ENCODE assay signal across 15 cellular contexts in genomic region chr22:37154925-37155712, GRCh38. TPM values are rescaled to one million over a fixed set of nuclear protein-coding genes. Genes with fewer than 3 reads are reported as not detected.
DNase-seq lines count a peak whose midpoint lies in the region; FAIRE-seq and TF ChIP-seq lines count a peak whose summit lies in the region.
"Had no signal": no experiment of that assay in that cellular context is flagged by ENCODE, and none has a peak within 500 bp of the region (broad histone marks: within the 10 kb centered on the region; RNA-seq: fewer than 3 reads in every experiment).

No MANE protein-coding gene starts in this region.

- DNase-seq in A172 (ENCODE audit: low spot score) (peak; percentile 4), GM06990 (ENCODE audit: extremely low read depth, insufficient read length) (peak; percentile 55), endothelial cell of umbilical vein (ENCODE audit: low read depth, low spot score) (no peak), GM19238 (ENCODE audit: insufficient read length, low spot score) (no peak), NCI-H1092 (lab: John Stamatoyannopoulos, UW) (no peak), NCI-H1417 treated with DMSO at 0.1 percent for 48 hours (lab: John Stamatoyannopoulos, UW) (no peak), LoVo (ENCODE audit: low spot score) (no peak)
- DNase-seq: heart right ventricle, lower lobe of right lung, NCI-H1930, NCI-H82 had no signal

- no peaks in the 10 kb centered on the region for H3K36me3 ChIP-seq in GM06990 (ENCODE audit: control insufficient read depth, insufficient read depth, low read length)
- H3K36me3 ChIP-seq in OCI-LY3 (replicated peaks; ENCODE audit: low read depth, low read length), result no peaks in the 10 kb centered on the region
- H3K36me3 ChIP-seq in endothelial cell of umbilical vein (ENCODE audit: control insufficient read depth in 2 of 2, extremely low read depth in 1 of 2, insufficient read depth in 2 of 2, low read length in 2 of 2), result no peaks in the 10 kb centered on the region
- H3K36me3 ChIP-seq: heart right ventricle, lower lobe of right lung had no signal

- TF ChIP-seq CTCF in GM06990 (IDR thresholded peaks at IDR 0.05; ENCODE audit: insufficient read depth, low read length, poor library complexity, severe bottlenecking) (no peak), OCI-LY3 (IDR thresholded peaks at IDR 0.05; ENCODE audit: low read depth, low read length) (no peak), endothelial cell of umbilical vein (IDR thresholded peaks at IDR 0.05; ENCODE audit: extremely low read depth in 1 of 2, insufficient read depth in 1 of 2, low read depth in 1 of 2, low read length in 2 of 2) (no peak)

- TF ChIP-seq POLR2A in endothelial cell of umbilical vein (IDR thresholded peaks at IDR 0.05; ENCODE audit: low read depth, low read length), result no peak

- H3K4me1 ChIP-seq in OCI-LY3 (ENCODE audit: low read length) (peaks cover 34% of the 10 kb centered on the region), endothelial cell of umbilical vein (ENCODE audit: control insufficient read depth, extremely low read depth, insufficient read depth, low read length) (no peaks in the 10 kb centered on the region)
- H3K4me1 ChIP-seq: lower lobe of right lung had no signal

- dilution Hi-C loops in endothelial cell of umbilical vein (cut with MboI; ENCODE audit: extremely low pct_ligation_motif_present, low sequenced_read_pairs), result no loop called here

- H3K79me2 ChIP-seq in OCI-LY3 (ENCODE audit: low read length) (no peaks in the 10 kb centered on the region), endothelial cell of umbilical vein (ENCODE audit: control insufficient read depth, insufficient read depth, low read length) (no peaks in the 10 kb centered on the region)

- no peak overlapping the region for H2AFZ ChIP-seq in OCI-LY3 (ENCODE audit: low read depth, low read length)
- H2AFZ ChIP-seq in endothelial cell of umbilical vein (ENCODE audit: low read depth, low read length), result no peak overlapping the region

- BruUV-seq in endothelial cell of umbilical vein (replicated peaks; lab: Mats Ljungman, UMichigan), result no TSS peak

- peak overlapping the region; percentile 2; the same call in 1 of the 2 replicates for H3K4me2 ChIP-seq in OCI-LY3 (ENCODE audit: low read length)
- H3K4me2 ChIP-seq in endothelial cell of umbilical vein (ENCODE audit: insufficient read depth, low read length), result no peak overlapping the region

- CTCF ChIA-PET in endothelial cell of umbilical vein (lab: Charles Lee), result no interaction called here

- H3K27me3 ChIP-seq in GM06990 (replicated peaks; ENCODE audit: control insufficient read depth, insufficient read depth, low read length), result no peaks in the 10 kb centered on the region
- H3K27me3 ChIP-seq in OCI-LY3 (ENCODE audit: low read depth, low read length), result peaks cover 58% of the 10 kb centered on the region
- peaks cover 0 to 5% of the 10 kb centered on the region in 2 experiments for H3K27me3 ChIP-seq in endothelial cell of umbilical vein (ENCODE audit: control insufficient read depth in 2 of 2, insufficient read depth in 2 of 2, low read length in 2 of 2)

- H3K9me3 ChIP-seq in OCI-LY3 (ENCODE audit: insufficient read depth, low read length) (peaks cover 5% of the 10 kb centered on the region; the same call in 1 of the 2 replicates), endothelial cell of umbilical vein (replicated peaks; ENCODE audit: control insufficient read depth, insufficient read depth, low read length) (no peaks in the 10 kb centered on the region)
- H3K9me3 ChIP-seq: lower lobe of right lung had no signal

- POLR2A ChIA-PET in endothelial cell of umbilical vein (lab: Charles Lee), result no interaction called here

- H3K27ac ChIP-seq in OCI-LY3 (ENCODE audit: low read length) (no peak overlapping the region), endothelial cell of umbilical vein (ENCODE audit: insufficient read depth, low read depth, low read length) (no peak overlapping the region)
- H3K27ac ChIP-seq: heart right ventricle, lower lobe of right lung had no signal

- H3K9me1 ChIP-seq in endothelial cell of umbilical vein (replicated peaks; ENCODE audit: control insufficient read depth, extremely low read depth, insufficient read depth, low read length), result no peaks in the 10 kb centered on the region

- H3K9ac ChIP-seq in OCI-LY3 (ENCODE audit: low read length), result no peak overlapping the region
- H3K9ac ChIP-seq in endothelial cell of umbilical vein (replicated peaks; ENCODE audit: extremely low read depth, insufficient read depth, low read length), result no peak overlapping the region

- FAIRE-seq in endothelial cell of umbilical vein (lab: Jason Lieb, UNC), result peak; percentile 44
- FAIRE-seq: H54 had no signal

- no peak overlapping the region for H3K4me3 ChIP-seq in GM06990 (replicated peaks; ENCODE audit: low read depth, low read length)
- no peak overlapping the region for H3K4me3 ChIP-seq in OCI-LY3 (ENCODE audit: low read length)
- H3K4me3 ChIP-seq in endothelial cell of umbilical vein (replicated peaks in 1 of 3; ENCODE audit: insufficient read depth in 1 of 3, low read depth in 1 of 3, low read length in 3 of 3), result no peak overlapping the region
- H3K4me3 ChIP-seq: heart right ventricle, lower lobe of right lung had no signal

- H4K20me1 ChIP-seq in OCI-LY3 (ENCODE audit: insufficient read depth, low read length), result no peaks in the 10 kb centered on the region
- no peaks in the 10 kb centered on the region for H4K20me1 ChIP-seq in endothelial cell of umbilical vein (replicated peaks; ENCODE audit: control insufficient read depth, extremely low read depth, insufficient read depth, low read length)

- intact Hi-C loops in endothelial cell of umbilical vein (cut with micrococcal nuclease), result no loop called here

TF ChIP-seq in endothelial cell of umbilical vein, 7 proteins besides CTCF, POLR2A, EP300 and RAD21:
- TF ChIP-seq POLR2AphosphoS5 (IDR thresholded peaks at IDR 0.05; ENCODE audit: insufficient read depth, low read depth, low read length) (no peak), FOS (IDR thresholded peaks at IDR 0.05; ENCODE audit: borderline replicate concordance, insufficient read depth, low read length) (no peak), GATA2 (IDR thresholded peaks at IDR 0.05; ENCODE audit: insufficient read depth, insufficient read length, low read depth, low read length) (no peak), MYC (IDR thresholded peaks at IDR 0.05; ENCODE audit: low read depth, low read length) (no peak), JUN (IDR thresholded peaks at IDR 0.05; ENCODE audit: borderline replicate concordance, insufficient read depth, insufficient read length, low read depth) (no peak), EZH2 (IDR thresholded peaks at IDR 0.05; ENCODE audit: borderline replicate concordance, low read depth, low read length, severe bottlenecking) (no peak)

RNA-seq across cellular contexts. Expression of gene IL2RB, which starts 5.4 kb away (rescaled TPM):
- 0.02 TPM in 1 of 2 replicates, not detected in the other for total RNA-seq in A172 (2014; rRNA removed; shearing (Covaris generic))
- total RNA-seq in endothelial cell of umbilical vein, result not detected in 2 replicates
- polyA plus RNA-seq in endothelial cell of umbilical vein, result 0.01 and 0.10 TPM in 2 replicates
- polyA plus RNA-seq in endothelial cell of umbilical vein (2011; cell fraction: cytosol; rRNA removed), result not detected in 2 replicates
- polyA plus RNA-seq in endothelial cell of umbilical vein (2011; cell fraction: nucleus; rRNA removed), result not detected in 2 replicates
- polyA plus RNA-seq in endothelial cell of umbilical vein (2012), result not detected in 2 replicates
- not detected in 2 replicates for polyA minus RNA-seq in endothelial cell of umbilical vein
- not detected for polyA minus RNA-seq in endothelial cell of umbilical vein (2011; cell fraction: cytosol; rRNA and poly(A)+ RNA removed)
- polyA minus RNA-seq in endothelial cell of umbilical vein (2011; cell fraction: nucleus; rRNA and poly(A)+ RNA removed), result not detected in 2 replicates

RNA-seq across cellular contexts. Expression of gene C1QTNF6, which starts 32.9 kb away (rescaled TPM):
- total RNA-seq in A172 (2014; rRNA removed; shearing (Covaris generic)), result 2.1 and 7.7 TPM in 2 replicates
- total RNA-seq in endothelial cell of umbilical vein, result 27.6 and 31.5 TPM in 2 replicates
- polyA plus RNA-seq in endothelial cell of umbilical vein, result 20.2 and 23.6 TPM in 2 replicates
- 13.0 and 13.9 TPM in 2 replicates for polyA plus RNA-seq in endothelial cell of umbilical vein (2011; cell fraction: cytosol; rRNA removed)
- 21.5 and 22.1 TPM in 2 replicates for polyA plus RNA-seq in endothelial cell of umbilical vein (2011; cell fraction: nucleus; rRNA removed)
- polyA plus RNA-seq in endothelial cell of umbilical vein (2012), result 10.6 and 12.3 TPM in 2 replicates
- 9.3 and 12.7 TPM in 2 replicates for polyA minus RNA-seq in endothelial cell of umbilical vein
- 24.2 TPM for polyA minus RNA-seq in endothelial cell of umbilical vein (2011; cell fraction: cytosol; rRNA and poly(A)+ RNA removed)
- polyA minus RNA-seq in endothelial cell of umbilical vein (2011; cell fraction: nucleus; rRNA and poly(A)+ RNA removed), result 7.0 and 7.6 TPM in 2 replicates

RNA-seq across cellular contexts. Expression of gene TMPRSS6, which starts 45.6 kb away (rescaled TPM):
- not detected in 2 replicates for total RNA-seq in A172 (2014; rRNA removed; shearing (Covaris generic))
- not detected in 2 replicates for total RNA-seq in endothelial cell of umbilical vein
- polyA plus RNA-seq in endothelial cell of umbilical vein, result not detected in 2 replicates
- not detected in 2 replicates for polyA plus RNA-seq in endothelial cell of umbilical vein (2011; cell fraction: cytosol; rRNA removed)
- polyA plus RNA-seq in endothelial cell of umbilical vein (2011; cell fraction: nucleus; rRNA removed), result not detected in 2 replicates
- polyA plus RNA-seq in endothelial cell of umbilical vein (2012), result 0.05 and 0.13 TPM in 2 replicates
- polyA minus RNA-seq in endothelial cell of umbilical vein, result not detected in 2 replicates
- not detected for polyA minus RNA-seq in endothelial cell of umbilical vein (2011; cell fraction: cytosol; rRNA and poly(A)+ RNA removed)
- polyA minus RNA-seq in endothelial cell of umbilical vein (2011; cell fraction: nucleus; rRNA and poly(A)+ RNA removed), result not detected in 2 replicates
- total RNA-seq: heart right ventricle, omental fat pad had no signal
- polyA plus RNA-seq: BJ, heart right ventricle had no signal

RNA-seq across cellular contexts. Expression of gene SSTR3, which starts 57.2 kb away (rescaled TPM):
- total RNA-seq in A172 (2014; rRNA removed; shearing (Covaris generic)), result not detected in 2 replicates
- total RNA-seq in endothelial cell of umbilical vein, result not detected in 2 replicates
- not detected in 2 replicates for polyA plus RNA-seq in endothelial cell of umbilical vein
- not detected in 2 replicates for polyA plus RNA-seq in endothelial cell of umbilical vein (2011; cell fraction: cytosol; rRNA removed)
- not detected in 2 replicates for polyA plus RNA-seq in endothelial cell of umbilical vein (2011; cell fraction: nucleus; rRNA removed)
- not detected in 2 replicates for polyA plus RNA-seq in endothelial cell of umbilical vein (2012)
- polyA minus RNA-seq in endothelial cell of umbilical vein, result not detected in 2 replicates
- polyA minus RNA-seq in endothelial cell of umbilical vein (2011; cell fraction: cytosol; rRNA and poly(A)+ RNA removed), result not detected
- not detected in 2 replicates for polyA minus RNA-seq in endothelial cell of umbilical vein (2011; cell fraction: nucleus; rRNA and poly(A)+ RNA removed)
- total RNA-seq: heart right ventricle, lower lobe of right lung had no signal
- polyA plus RNA-seq: BJ, heart right ventricle had no signal

Comparison
In these comparisons a context has a peak if more than half of its experiments do, and no peak if none do; other contexts are left out.
1. DNase-seq: peak in A172 (single experiment) and GM06990 (single experiment); none in endothelial cell of umbilical vein (single experiment), GM19238 (single experiment), NCI-H1092 (single experiment), NCI-H1417 treated with DMSO at 0.1 percent for 48 hours (single experiment) and LoVo (single experiment).